Comparison of ENCODE assay signal across 1 cellular context in genomic region chr12:2811791-2812190, GRCh38.
TF ChIP-seq lines count a peak whose summit lies in the region.

No MANE protein-coding gene starts in this region.

TF ChIP-seq in K562, 482 proteins besides CTCF, POLR2A, EP300 and RAD21:
- TF ChIP-seq EHMT2 (IDR thresholded peaks at IDR 0.05) (no peak), ZNF592 (IDR thresholded peaks at IDR 0.05) (0 out of 2 replicates have a peak, but pooled peaks have one; percentile 36)
TF ChIP-seq in K562: peak in this region for 1.
